Comparison of ENCODE assay signal across 23 cellular contexts in genomic region chrX:134585446-134585845, GRCh38.
"Had no signal": no experiment of that assay in that cellular context is flagged by ENCODE, and none has a peak within 500 bp of the region (broad histone marks: within the 10 kb centered on the region; RNA-seq: fewer than 3 reads in every experiment).

No MANE protein-coding gene starts in this region.

- H3K27ac ChIP-seq: RWPE1, SJSA1, SK-N-MC had no signal

- ATAC-seq: Panc1, PC-3 had no signal

- H3K9me3 ChIP-seq: MG63, SJSA1 had no signal

- H3K27me3 ChIP-seq: MG63, SJSA1 had no signal

- H3K4me3 ChIP-seq: MG63, SJSA1, SK-N-MC had no signal

- H3K36me3 ChIP-seq: MG63, SJSA1 had no signal

- DNase-seq: Karpas-422, KG1, MG63, NCI-H1092, NCI-H1105 treated with DMSO at 0.1 percent for 48 hours, NCI-H1417 treated with DMSO at 0.1 percent for 48 hours, NCI-H146, NCI-H1694 treated with DMSO at 0.1 percent for 48 hours, NCI-H1930, NCI-H2081, NCI-H2107, NCI-H226, NCI-H446, NCI-H510A, NCI-H524 treated with DMSO at 0.1 percent for 48 hours, NCI-H69, NCI-H774, PC-3, SHP77 treated with DMSO at 0.1 percent for 48 hours had no signal

- H3K4me1 ChIP-seq: SJSA1 had no signal
